12 cellular contexts compared by ENCODE assay signal in the genomic region with DNA sequence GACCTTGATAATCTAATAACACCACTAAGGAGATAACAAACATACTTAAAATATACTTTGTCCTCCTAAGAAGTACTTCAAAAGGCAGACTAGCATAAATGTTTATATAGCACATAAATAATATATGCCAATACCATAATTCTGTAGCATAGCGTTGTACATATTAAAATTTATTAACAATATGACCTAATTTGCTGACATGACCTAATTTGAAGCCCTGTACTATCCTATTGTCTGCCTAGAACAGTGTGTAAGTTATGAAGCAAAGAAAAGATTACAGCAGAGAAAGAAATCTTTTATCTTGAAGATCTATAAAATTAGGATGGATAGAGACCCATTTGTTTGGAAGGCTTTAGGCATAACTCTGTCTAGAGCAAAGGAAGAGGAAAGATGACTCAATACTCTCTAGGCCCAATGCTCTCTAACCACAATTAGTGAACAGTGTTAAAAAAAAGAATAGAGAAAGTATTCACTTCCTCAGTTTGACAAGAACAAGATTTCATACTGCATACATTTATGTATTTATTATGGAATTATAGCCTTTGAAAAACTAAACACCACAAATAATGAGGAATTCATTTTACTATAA.
DNase-seq lines count a peak whose midpoint lies in the region; ATAC-seq lines count a peak whose summit lies in the region.
"Had no signal": no experiment of that assay in that cellular context is flagged by ENCODE, and none has a peak within 500 bp of the region (broad histone marks: within the 10 kb centered on the region; RNA-seq: fewer than 3 reads in every experiment).

No MANE protein-coding gene starts in this region.

- CTCF ChIA-PET in CD4-positive, alpha-beta memory T cell (lab: Charles Lee; ENCODE audit: partially characterized antibody), result no interaction called here

- H3K36me3 Mint-ChIP-seq in CD4-positive, alpha-beta memory T cell, result peaks cover 16 to 29% of the 10 kb centered on the region in 2 donors

- no peaks in the 10 kb centered on the region for H3K9me3 ChIP-seq in CD4-positive, alpha-beta memory T cell (ENCODE audit: control insufficient read depth in 1 of 2, low read length in 2 of 2)

- H3K36me3 ChIP-seq in CD4-positive, alpha-beta memory T cell (ENCODE audit: insufficient read depth, low read length), result no peaks in the 10 kb centered on the region

- POLR2A ChIA-PET in CD4-positive, alpha-beta memory T cell (lab: Charles Lee; ENCODE audit: partially characterized antibody), result no interaction called here

- intact Hi-C loops in sciatic nerve (cut with DNase I), result no loop called here
- intact Hi-C loops in CD4-positive, alpha-beta memory T cell (cut with micrococcal nuclease), result no loop called here

- no peak overlapping the region for H3K4me3 ChIP-seq in CD4-positive, alpha-beta memory T cell (ENCODE audit: low read length in 2 of 2)

- no peak overlapping the region for H3K27ac ChIP-seq in CD4-positive, alpha-beta memory T cell (ENCODE audit: low read depth, low read length)

- ATAC-seq in GM18499 (IDR thresholded peaks at IDR 0.05; ENCODE audit: insufficient read depth, unreplicated experiment) (peak; percentile 94), HG02870 (IDR thresholded peaks at IDR 0.05; ENCODE audit: unreplicated experiment) (peak; percentile 97), HG03025 (IDR thresholded peaks at IDR 0.05; ENCODE audit: low FRiP score, unreplicated experiment) (no peak), sciatic nerve (no peak)
- ATAC-seq: Panc1 had no signal

- no peak overlapping the region for H3K27ac Mint-ChIP-seq in CD4-positive, alpha-beta memory T cell

- H3K4me1 ChIP-seq in CD4-positive, alpha-beta memory T cell (ENCODE audit: insufficient read depth, low read length), result no peaks in the 10 kb centered on the region

- no peaks in the 10 kb centered on the region for H3K27me3 Mint-ChIP-seq in CD4-positive, alpha-beta memory T cell

- H3K4me3 Mint-ChIP-seq in CD4-positive, alpha-beta memory T cell, result no peak overlapping the region

- DNase-seq in OCI-M1 (lab: John Stamatoyannopoulos, UW) (peak; percentile 3), glomerular visceral epithelial cell (ENCODE audit: extremely low spot score) (peak; percentile 9), islet precursor cell (no peak), sciatic nerve (ENCODE audit: low spot score) (no peak)
- no peak for DNase-seq in CD4-positive, alpha-beta memory T cell
- DNase-seq: activated CD4-positive, alpha-beta T cell treated with anti-CD3 and anti-CD28 coated beads, Interleukin-2, amount 50 U/mL, for 48 hours; DMS79; Karpas-422 had no signal

- H3K27me3 ChIP-seq in CD4-positive, alpha-beta memory T cell (ENCODE audit: insufficient read depth, low read length), result no peaks in the 10 kb centered on the region

- peaks cover 0 to 44% (median 35%) of the 10 kb centered on the region in 8 donors for H3K9me3 Mint-ChIP-seq in CD4-positive, alpha-beta memory T cell

- no peaks in the 10 kb centered on the region for H3K4me1 Mint-ChIP-seq in CD4-positive, alpha-beta memory T cell

Comparison
In these comparisons a context has a peak if more than half of its experiments do, and no peak if none do; other contexts are left out.
1. ATAC-seq: peak in GM18499 (single experiment) and HG02870 (single experiment); none in HG03025 (single experiment) and sciatic nerve (single experiment).
2. DNase-seq: peak in OCI-M1 (single experiment) and glomerular visceral epithelial cell (single experiment); none in islet precursor cell (single experiment), sciatic nerve (single experiment) and CD4-positive, alpha-beta memory T cell (0 of 5).